In the genomic region with DNA sequence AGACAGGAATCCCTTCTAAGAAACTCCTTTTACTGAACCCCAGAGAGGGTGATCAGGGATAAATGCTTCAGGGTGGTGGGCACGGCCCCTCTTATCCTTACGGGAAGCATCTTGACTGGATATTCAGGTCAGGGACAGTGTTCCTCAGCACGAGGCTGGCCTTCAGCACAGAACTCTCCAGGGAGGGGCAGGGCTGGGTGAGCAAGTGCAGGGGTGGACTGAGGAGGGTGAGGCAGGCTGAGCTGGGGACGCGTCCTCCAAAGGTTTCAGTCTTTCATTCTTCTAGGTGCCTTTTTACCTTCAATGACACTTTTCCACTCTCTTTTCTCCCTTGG, we compare ENCODE assay signal across 11 cellular contexts. TPM values are rescaled to one million over a fixed set of nuclear protein-coding genes. Genes with fewer than 3 reads are reported as not detected.
DNase-seq lines count a peak whose midpoint lies in the region; ATAC-seq and TF ChIP-seq lines count a peak whose summit lies in the region.
"Had no signal": no experiment of that assay in that cellular context is flagged by ENCODE, and none has a peak within 500 bp of the region (broad histone marks: within the 10 kb centered on the region; RNA-seq: fewer than 3 reads in every experiment).

No MANE protein-coding gene starts in this region.

- H3K4me1 ChIP-seq in thymus (ENCODE audit: control insufficient read depth, insufficient read depth, low read length) (peaks cover 66% of the 10 kb centered on the region), suprapubic skin (peaks cover 53% of the 10 kb centered on the region)
- H3K4me1 ChIP-seq: prostate gland had no signal

- TF ChIP-seq CTCF in mesothelial cell of epicardium (IDR thresholded peaks at IDR 0.05; ENCODE audit: unreplicated experiment) (no peak), suprapubic skin (IDR thresholded peaks at IDR 0.05) (no peak)

- H3K36me3 ChIP-seq in thymus (ENCODE audit: control insufficient read depth, insufficient read depth) (peaks cover 15% of the 10 kb centered on the region), suprapubic skin (no peaks in the 10 kb centered on the region)
- H3K36me3 ChIP-seq: prostate gland had no signal

- no peak for TF ChIP-seq EP300 in suprapubic skin (IDR thresholded peaks at IDR 0.05)

- H3K9me3 ChIP-seq in thymus (ENCODE audit: control insufficient read depth) (no peaks in the 10 kb centered on the region), suprapubic skin (no peaks in the 10 kb centered on the region)
- H3K9me3 ChIP-seq: prostate gland had no signal

- peak overlapping the region; percentile 82 for H3K27ac Mint-ChIP-seq in activated CD8-positive, alpha-beta T cell treated with anti-CD3 and anti-CD28 coated beads, Interleukin-2, amount 10 ng/mL, durations not matched to agents 7 days and 5 days
- H3K27ac Mint-ChIP-seq in mesothelial cell of epicardium = peak overlapping the region; percentile 84

- H3K4me3 Mint-ChIP-seq in activated CD8-positive, alpha-beta T cell treated with anti-CD3 and anti-CD28 coated beads, Interleukin-2, amount 10 ng/mL, durations not matched to agents 7 days and 5 days = peak overlapping the region; percentile 86
- peak overlapping the region; percentile 17 for H3K4me3 Mint-ChIP-seq in mesothelial cell of epicardium

- ATAC-seq in activated CD8-positive, alpha-beta T cell treated with anti-CD3 and anti-CD28 coated beads, Interleukin-2, amount 10 ng/mL, durations not matched to agents 7 days and 5 days = no peak

- H3K27me3 Mint-ChIP-seq in activated CD8-positive, alpha-beta T cell treated with anti-CD3 and anti-CD28 coated beads, Interleukin-2, amount 10 ng/mL, durations not matched to agents 7 days and 5 days (ENCODE audit: low read depth) = no peaks in the 10 kb centered on the region
- peaks cover 16% of the 10 kb centered on the region for H3K27me3 Mint-ChIP-seq in mesothelial cell of epicardium (ENCODE audit: low read depth)

- no peaks in the 10 kb centered on the region for H3K27me3 ChIP-seq in thymus (ENCODE audit: control insufficient read depth, insufficient read depth)
- no peaks in the 10 kb centered on the region for H3K27me3 ChIP-seq in suprapubic skin
- H3K27me3 ChIP-seq: dorsolateral prefrontal cortex had no signal

- H3K4me3 ChIP-seq in thymus (ENCODE audit: low read length) = peak overlapping the region; percentile 98
- H3K4me3 ChIP-seq in suprapubic skin = no peak overlapping the region
- H3K4me3 ChIP-seq: prostate gland had no signal

- H3K9me3 Mint-ChIP-seq in activated CD8-positive, alpha-beta T cell treated with anti-CD3 and anti-CD28 coated beads, Interleukin-2, amount 10 ng/mL, durations not matched to agents 7 days and 5 days (ENCODE audit: insufficient read depth) = no peaks in the 10 kb centered on the region
- H3K9me3 Mint-ChIP-seq in mesothelial cell of epicardium = no peaks in the 10 kb centered on the region

- peaks cover 71% of the 10 kb centered on the region for H3K36me3 Mint-ChIP-seq in activated CD8-positive, alpha-beta T cell treated with anti-CD3 and anti-CD28 coated beads, Interleukin-2, amount 10 ng/mL, durations not matched to agents 7 days and 5 days (ENCODE audit: low read depth)
- H3K36me3 Mint-ChIP-seq in mesothelial cell of epicardium = no peaks in the 10 kb centered on the region

- H3K4me1 Mint-ChIP-seq in activated CD8-positive, alpha-beta T cell treated with anti-CD3 and anti-CD28 coated beads, Interleukin-2, amount 10 ng/mL, durations not matched to agents 7 days and 5 days (ENCODE audit: low read depth) = peaks cover 69% of the 10 kb centered on the region
- H3K4me1 Mint-ChIP-seq in mesothelial cell of epicardium = peaks cover 47% of the 10 kb centered on the region

- POLR2A ChIA-PET in activated CD8-positive, alpha-beta T cell treated with anti-CD3 and anti-CD28 coated beads, Interleukin-2, amount 10 ng/mL, durations not matched to agents 7 days and 5 days (lab: Charles Lee) = interaction anchor here (0.5 to 11.9 kb wide), 5 partner anchors 8 to 89 kb away, joined by 3 to 276 read pairs (median 9); a partner anchor contains a TSS

- TF ChIP-seq POLR2A in suprapubic skin (IDR thresholded peaks at IDR 0.05) = no peak

- CTCF ChIA-PET in activated CD8-positive, alpha-beta T cell treated with anti-CD3 and anti-CD28 coated beads, Interleukin-2, amount 10 ng/mL, durations not matched to agents 7 days and 5 days (lab: Charles Lee) = interaction anchor here (0.8 to 23.3 kb wide), 7 partner anchors 8 to 97 kb away, joined by 3 to 728 read pairs (median 7); a partner anchor contains a TSS

- H3K27ac ChIP-seq in thymus (ENCODE audit: low read depth) (peak overlapping the region; percentile 97), suprapubic skin (no peak overlapping the region)
- H3K27ac ChIP-seq: prostate gland, RWPE1 had no signal

- peak; percentile 56 for DNase-seq in activated T-cell treated with anti-CD3 and anti-CD28 coated beads, Interleukin-2, amount 50 U/mL, for 1 hour
- DNase-seq in activated T-cell treated with anti-CD3 and anti-CD28 coated beads for 4 hours = no peak
- no peak for DNase-seq in activated CD8-positive, alpha-beta T cell treated with anti-CD3 and anti-CD28 coated beads, Interleukin-2, amount 10 ng/mL, durations not matched to agents 7 days and 5 days
- no peak for DNase-seq in mesothelial cell of epicardium (ENCODE audit: low spot score in 2 of 2, unreplicated experiment in 2 of 2)
- no peak for DNase-seq in inferior parietal cortex (ENCODE audit: extremely low spot score)
- DNase-seq in ecto neural progenitor cell (ENCODE audit: low spot score) = no peak
- DNase-seq in suprapubic skin (ENCODE audit: low spot score in 2 of 2) = no peak

- WGBS in thymus = 50% methylated on average over 5 of the region's 5 CpGs
- WGBS in suprapubic skin = 59% methylated on average over 3 of the region's 5 CpGs

RNA-seq across cellular contexts. Expression of a gene that starts 52.3 kb away (rescaled TPM):
- total RNA-seq in activated CD8-positive, alpha-beta T cell treated with anti-CD3 and anti-CD28 coated beads, Interleukin-2, amount 10 ng/mL, durations not matched to agents 7 days and 5 days = 100 to 1,000 TPM; 192 to 195 TPM
- total RNA-seq in mesothelial cell of epicardium = 6.5 to 7.0 TPM (median 6.8 TPM) in 3 replicates
- polyA plus RNA-seq in thymus = 54.3 TPM
- 10 to 100 TPM; 34.8 to 74.5 (median 64.9) TPM for total RNA-seq in suprapubic skin

RNA-seq across cellular contexts. Expression of a gene that starts 52.6 kb away (rescaled TPM):
- 10 to 100 TPM; 41.6 to 45.1 TPM for total RNA-seq in activated CD8-positive, alpha-beta T cell treated with anti-CD3 and anti-CD28 coated beads, Interleukin-2, amount 10 ng/mL, durations not matched to agents 7 days and 5 days
- total RNA-seq in mesothelial cell of epicardium (49.6 to 53.3 TPM (median 52.3 TPM) in 3 replicates), suprapubic skin (10 to 100 TPM; 55.0 to 69.1 (median 61.1) TPM)
- 43.2 TPM for polyA plus RNA-seq in thymus
